In genomic region chr5:55344392-55344992, GRCh38 we compare ENCODE assay signal across 8 cellular contexts. TPM values are rescaled to one million over a fixed set of nuclear protein-coding genes. Genes with fewer than 3 reads are reported as not detected.
A peak's percentile ranks its signal among the peaks of the same experiment; 100 is the strongest.
DNase-seq lines count a peak whose midpoint lies in the region; ATAC-seq, FAIRE-seq and TF ChIP-seq lines count a peak whose summit lies in the region.

No MANE protein-coding gene starts in this region.

- TF ChIP-seq CTCF in WI38 (IDR thresholded peaks at IDR 0.05; ENCODE audit: low read depth, low read length) (peak; percentile 75), bronchial epithelial cell (IDR thresholded peaks at IDR 0.05; ENCODE audit: insufficient read depth, low read length, severe bottlenecking) (peak; percentile 52)

- H3K36me3 ChIP-seq in bronchial epithelial cell (ENCODE audit: control insufficient read depth, insufficient read depth, low read length) = peaks cover 8% of the 10 kb centered on the region

- FAIRE-seq in bronchial epithelial cell (lab: Jason Lieb, UNC) = no peak

- intact Hi-C loops in left colon (cut with DNase I, micrococcal nuclease) = loop anchor here in 1 of 2 donors (5.0 kb wide), 1 partner anchor 348 kb away; no protein-coding TSS in a partner anchor

- DNase-seq in Daoy (ENCODE audit: low read depth) = peak; percentile 48
- peak; percentile 37 for DNase-seq in KG1 (lab: John Stamatoyannopoulos, UW)
- peak; percentile 61 for DNase-seq in bronchial epithelial cell (ENCODE audit: low read depth)
- peak in 1 of 2 donors; percentile 71 for DNase-seq in left colon
- peak; percentile 45 to 47 for DNase-seq in stimulated activated CD4-positive, alpha-beta T cell treated with anti-CD3 and anti-CD28 coated beads, Interleukin-4, amount 100 ng/mL, for 4 hours

- H3K27me3 ChIP-seq in bronchial epithelial cell (ENCODE audit: control insufficient read depth, insufficient read depth, low read length) = no peaks in the 10 kb centered on the region

- ATAC-seq in left colon = peak; percentile 67
- no peak for ATAC-seq in HG03159 (IDR thresholded peaks at IDR 0.05; ENCODE audit: unreplicated experiment)
- ATAC-seq in GM18498 (IDR thresholded peaks at IDR 0.05; ENCODE audit: unreplicated experiment) = no peak

- H3K4me3 ChIP-seq in WI38 (ENCODE audit: low read depth, low read length) = no peak overlapping the region
- H3K4me3 ChIP-seq in bronchial epithelial cell (ENCODE audit: low read depth, low read length) = no peak overlapping the region

RNA-seq across cellular contexts. Expression of gene MTREX, which starts 36.7 kb away (rescaled TPM):
- total RNA-seq in Daoy (2014; rRNA removed; shearing (Covaris generic)) = 219 and 221 TPM in 2 replicates
- total RNA-seq in bronchial epithelial cell = 82.1 and 94.5 TPM in 2 replicates
- 10 to 100 TPM; 43.7 to 46.9 TPM for total RNA-seq in left colon

RNA-seq across cellular contexts. Expression of gene DHX29, which starts 37.0 kb away (rescaled TPM):
- 27.7 and 41.6 TPM in 2 replicates for total RNA-seq in Daoy (2014; rRNA removed; shearing (Covaris generic))
- 16.3 and 18.8 TPM in 2 replicates for total RNA-seq in bronchial epithelial cell
- 10 to 100 TPM; 18.6 to 21.4 TPM for total RNA-seq in left colon
